In the genomic region with DNA sequence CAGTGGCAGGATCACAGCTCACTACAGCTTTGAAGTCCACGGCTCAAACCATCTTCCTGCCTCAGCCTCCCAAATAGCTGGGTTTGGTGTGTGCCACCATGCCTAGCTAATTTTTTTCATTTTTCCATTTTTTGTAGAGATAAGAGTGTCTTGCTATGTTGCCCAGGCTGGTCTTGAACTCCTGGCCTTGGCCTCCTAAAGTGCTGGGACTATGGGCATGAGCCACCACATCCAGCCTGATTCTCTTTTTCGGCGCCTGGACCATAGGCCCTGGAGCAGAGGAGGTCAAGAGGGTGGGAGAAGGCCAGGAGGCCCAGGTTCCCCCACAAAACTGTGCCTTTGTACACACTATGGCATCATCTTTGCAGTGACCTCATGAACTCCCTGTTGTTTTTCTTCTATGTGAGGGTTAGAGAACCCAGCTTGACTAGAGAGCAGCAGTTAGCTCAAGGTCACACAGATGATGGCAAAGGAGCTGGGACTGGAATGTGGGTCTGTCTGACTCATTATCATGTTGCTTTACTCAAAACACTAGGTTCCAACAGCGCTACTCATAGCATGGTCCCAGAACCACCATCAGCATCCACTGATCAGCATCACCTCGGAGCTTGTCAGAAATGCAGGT, we compare ENCODE assay signal across 18 cellular contexts. TPM values are rescaled to one million over a fixed set of nuclear protein-coding genes. Genes with fewer than 3 reads are reported as not detected.
DNase-seq lines count a peak whose midpoint lies in the region; ATAC-seq and TF ChIP-seq lines count a peak whose summit lies in the region.
"Had no signal": no experiment of that assay in that cellular context is flagged by ENCODE, and none has a peak within 500 bp of the region (broad histone marks: within the 10 kb centered on the region; RNA-seq: fewer than 3 reads in every experiment).

No MANE protein-coding gene starts in this region.

- H3K27ac ChIP-seq in SJCRH30 (no peak overlapping the region), thyroid gland (no peak overlapping the region)
- H3K27ac ChIP-seq: colonic mucosa, uterus had no signal

- intact Hi-C loops in thyroid gland (cut with DNase I) = no loop called here

- H3K36me3 Mint-ChIP-seq in activated naive CD4-positive, alpha-beta T cell treated with anti-CD3 and anti-CD28 coated beads, Interleukin-2, amount 50 U/mL, for 24 hours = no peaks in the 10 kb centered on the region
- no peaks in the 10 kb centered on the region; the same call in 1 of the 2 replicates for H3K36me3 Mint-ChIP-seq in WTC11
- H3K36me3 Mint-ChIP-seq in stimulated activated effector memory CD8-positive, alpha-beta T cell treated with anti-CD3 and anti-CD28 coated beads, Interleukin-12 subunit alpha, Interleukin-12 subunit beta, amount 100 ng/mL, for 72 hours = no peaks in the 10 kb centered on the region

- 94 to 98% methylated on average over 5 of the region's 5 CpGs for WGBS in thyroid gland, 2 donors

- no peaks in the 10 kb centered on the region for H3K27me3 Mint-ChIP-seq in activated naive CD4-positive, alpha-beta T cell treated with anti-CD3 and anti-CD28 coated beads, Interleukin-2, amount 50 U/mL, for 24 hours
- H3K27me3 Mint-ChIP-seq in WTC11 (ENCODE audit: low read depth) = no peaks in the 10 kb centered on the region

- no peak overlapping the region for H3K4me3 ChIP-seq in fibroblast of the aortic adventitia (ENCODE audit: low read depth, low read length)
- H3K4me3 ChIP-seq in SJCRH30 = no peak overlapping the region
- H3K4me3 ChIP-seq in thyroid gland (replicated peaks in 1 of 3) = no peak overlapping the region
- H3K4me3 ChIP-seq: colonic mucosa, uterus had no signal

- ATAC-seq in WTC11 (no peak), HG03439 (IDR thresholded peaks at IDR 0.05; ENCODE audit: unreplicated experiment) (no peak)
- no peak for ATAC-seq in stimulated activated effector memory CD8-positive, alpha-beta T cell treated with anti-CD3 and anti-CD28 coated beads, Interleukin-12 subunit alpha, Interleukin-12 subunit beta, amount 100 ng/mL, for 72 hours

- DNase-seq in activated naive CD4-positive, alpha-beta T cell (lab: John Stamatoyannopoulos, UW) = no peak
- no peak for DNase-seq in WTC11 (ENCODE audit: low spot score)
- DNase-seq in fibroblast of the aortic adventitia (ENCODE audit: low read depth) = peak; percentile 15
- no peak for DNase-seq in stimulated activated effector memory CD8-positive, alpha-beta T cell treated with anti-CD3 and anti-CD28 coated beads, Interleukin-12 subunit alpha, Interleukin-12 subunit beta, amount 100 ng/mL, for 72 hours (ENCODE audit: low spot score in 2 of 2)
- no peak for DNase-seq in SJCRH30
- no peak for DNase-seq in thyroid gland
- DNase-seq: activated CD4-positive, alpha-beta T cell treated with anti-CD3 and anti-CD28 coated beads, Interleukin-2, amount 50 U/mL, for 4 hours; colonic mucosa; hippocampal formation; NCI-H1436; NCI-H345; posterior cingulate gyrus; SIG-M5; T1000; uterus had no signal

- TF ChIP-seq CTCF in WTC11 (IDR thresholded peaks at IDR 0.05) (no peak), fibroblast of the aortic adventitia (IDR thresholded peaks at IDR 0.05; ENCODE audit: insufficient read depth, low read length) (no peak), thyroid gland (IDR thresholded peaks at IDR 0.05) (no peak)

- no peak overlapping the region for H3K4me3 Mint-ChIP-seq in activated naive CD4-positive, alpha-beta T cell treated with anti-CD3 and anti-CD28 coated beads, Interleukin-2, amount 50 U/mL, for 24 hours
- no peak overlapping the region for H3K4me3 Mint-ChIP-seq in WTC11
- H3K4me3 Mint-ChIP-seq in stimulated activated effector memory CD8-positive, alpha-beta T cell treated with anti-CD3 and anti-CD28 coated beads, Interleukin-12 subunit alpha, Interleukin-12 subunit beta, amount 100 ng/mL, for 72 hours = no peak overlapping the region

- CTCF ChIA-PET in WTC11 (lab: Charles Lee) = interaction anchor here (0.6 to 11.8 kb wide), 8 partner anchors 10 to 267 kb away, joined by 3 to 147 read pairs (median 4); a partner anchor contains a TSS

- H3K9me3 Mint-ChIP-seq in activated naive CD4-positive, alpha-beta T cell treated with anti-CD3 and anti-CD28 coated beads, Interleukin-2, amount 50 U/mL, for 24 hours = no peaks in the 10 kb centered on the region
- no peaks in the 10 kb centered on the region for H3K9me3 Mint-ChIP-seq in WTC11
- no peaks in the 10 kb centered on the region for H3K9me3 Mint-ChIP-seq in stimulated activated effector memory CD8-positive, alpha-beta T cell treated with anti-CD3 and anti-CD28 coated beads, Interleukin-12 subunit alpha, Interleukin-12 subunit beta, amount 100 ng/mL, for 72 hours

- no peak for TF ChIP-seq POLR2A in thyroid gland (IDR thresholded peaks at IDR 0.05)

- H3K27me3 ChIP-seq in SJCRH30 (no peaks in the 10 kb centered on the region), thyroid gland (no peaks in the 10 kb centered on the region)
- H3K27me3 ChIP-seq: colonic mucosa, uterus had no signal

- H3K4me1 Mint-ChIP-seq in activated naive CD4-positive, alpha-beta T cell treated with anti-CD3 and anti-CD28 coated beads, Interleukin-2, amount 50 U/mL, for 24 hours = peaks cover 20% of the 10 kb centered on the region
- peaks cover 13% of the 10 kb centered on the region for H3K4me1 Mint-ChIP-seq in WTC11
- H3K4me1 Mint-ChIP-seq in stimulated activated effector memory CD8-positive, alpha-beta T cell treated with anti-CD3 and anti-CD28 coated beads, Interleukin-12 subunit alpha, Interleukin-12 subunit beta, amount 100 ng/mL, for 72 hours = peaks cover 34% of the 10 kb centered on the region

- peak overlapping the region; percentile 31 for H3K27ac Mint-ChIP-seq in activated naive CD4-positive, alpha-beta T cell treated with anti-CD3 and anti-CD28 coated beads, Interleukin-2, amount 50 U/mL, for 24 hours
- H3K27ac Mint-ChIP-seq in WTC11 = no peak overlapping the region
- peak overlapping the region; percentile 85 for H3K27ac Mint-ChIP-seq in stimulated activated effector memory CD8-positive, alpha-beta T cell treated with anti-CD3 and anti-CD28 coated beads, Interleukin-12 subunit alpha, Interleukin-12 subunit beta, amount 100 ng/mL, for 72 hours

- H3K9me3 ChIP-seq in SJCRH30 (replicated peaks) (no peaks in the 10 kb centered on the region), thyroid gland (no peaks in the 10 kb centered on the region)
- H3K9me3 ChIP-seq: colonic mucosa, uterus had no signal

- POLR2A ChIA-PET in WTC11 (lab: Charles Lee) = interaction anchor here (0.6 kb wide), 1 partner anchor 117 kb away, joined by 6 read pairs; no protein-coding TSS in a partner anchor

- H3K36me3 ChIP-seq in SJCRH30 (0 out of 2 replicates have a peak, but pooled peaks cover 3% of the 10 kb centered on the region), thyroid gland (no peaks in the 10 kb centered on the region)
- H3K36me3 ChIP-seq: colonic mucosa, uterus had no signal

- H3K4me1 ChIP-seq in SJCRH30 (no peaks in the 10 kb centered on the region), thyroid gland (peaks cover 0 to 5% of the 10 kb centered on the region in 2 donors)
- H3K4me1 ChIP-seq: colonic mucosa, uterus had no signal

TF ChIP-seq in WTC11, 78 proteins besides CTCF, POLR2A, EP300 and RAD21:
- TF ChIP-seq GABPB1 (CRISPR knock-in tag; IDR thresholded peaks at IDR 0.05) (peak; percentile 91), GRHL2 (CRISPR knock-in tag; IDR thresholded peaks at IDR 0.05; ENCODE audit: insufficient replicate concordance, severe bottlenecking) (no peak)

RNA-seq across cellular contexts. Expression of a gene that starts 16.3 kb away (rescaled TPM):
- total RNA-seq in WTC11 (2021) = 5.2 to 5.8 TPM (median 5.5 TPM) in 3 replicates
- total RNA-seq in fibroblast of the aortic adventitia (ENCODE audit: low replicate concordance) = 0.18 TPM in 1 of 2 replicates, not detected in the other
- total RNA-seq in SJCRH30 (2014; rRNA removed; shearing (Covaris generic)) = 12.4 and 14.3 TPM in 2 replicates
- total RNA-seq in thyroid gland = 1 to 10 TPM; 2.4 to 7.1 (median 4.0) TPM

RNA-seq across cellular contexts. Expression of a gene that starts 24.3 kb away (rescaled TPM):
- total RNA-seq in WTC11 (2021) (3.0 to 3.5 TPM (median 3.2 TPM) in 3 replicates), fibroblast of the aortic adventitia (ENCODE audit: low replicate concordance) (not detected in 2 replicates), thyroid gland (1 to 10 TPM in 2 of 4 donors, not detected in 2; 1.3 to 1.8 TPM)
- total RNA-seq in SJCRH30 (2014; rRNA removed; shearing (Covaris generic)) = 0.48 and 1.2 TPM in 2 replicates

RNA-seq across cellular contexts. Expression of a gene that starts 37.8 kb away (rescaled TPM):
- total RNA-seq in WTC11 (2021) = not detected in 3 replicates
- total RNA-seq in fibroblast of the aortic adventitia (ENCODE audit: low replicate concordance) = not detected in 2 replicates
- not detected in 2 replicates for total RNA-seq in SJCRH30 (2014; rRNA removed; shearing (Covaris generic))
- not detected for total RNA-seq in thyroid gland
- total RNA-seq: colonic mucosa, mononuclear cell, uterus had no signal

RNA-seq across cellular contexts. Expression of a gene that starts 41.7 kb away (rescaled TPM):
- total RNA-seq in WTC11 (2021) (0.64 to 1.1 TPM (median 0.85 TPM) in 3 replicates), fibroblast of the aortic adventitia (ENCODE audit: low replicate concordance) (0.99 and 1.4 TPM in 2 replicates), thyroid gland (1 to 10 TPM; 1.7 to 5.6 (median 4.2) TPM)
- total RNA-seq in SJCRH30 (2014; rRNA removed; shearing (Covaris generic)) = 0.12 TPM in 1 of 2 replicates, not detected in the other

RNA-seq across cellular contexts. Expression of a gene that starts 45.4 kb away (rescaled TPM):
- total RNA-seq in WTC11 (2021) (not detected in 3 replicates), fibroblast of the aortic adventitia (ENCODE audit: low replicate concordance) (not detected in 2 replicates), thyroid gland (not detected)
- not detected in 2 replicates for total RNA-seq in SJCRH30 (2014; rRNA removed; shearing (Covaris generic))
- total RNA-seq: colonic mucosa, mononuclear cell, uterus had no signal
